In genomic region chr20:12090920-12091319, GRCh38 we compare ENCODE assay signal across 14 cellular contexts.
"Had no signal": no experiment of that assay in that cellular context is flagged by ENCODE, and none has a peak within 500 bp of the region (broad histone marks: within the 10 kb centered on the region; RNA-seq: fewer than 3 reads in every experiment).

No MANE protein-coding gene starts in this region.

- H3K4me3 ChIP-seq: adrenal gland, body of pancreas, dorsolateral prefrontal cortex, gastrocnemius medialis, lung, skin epidermis, testis, upper lobe of right lung had no signal

- H3K36me3 ChIP-seq: adrenal gland, gastrocnemius medialis, upper lobe of right lung had no signal

- H3K9ac ChIP-seq: parathyroid adenoma had no signal

- H3K27ac Mint-ChIP-seq: naive thymus-derived CD4-positive, alpha-beta T cell; stimulated activated naive CD8-positive, alpha-beta T cell treated with anti-CD3 and anti-CD28 coated beads, Interleukin-15, amount 100 ng/mL, for 72 hours had no signal

- H3K4me1 Mint-ChIP-seq: stimulated activated naive CD8-positive, alpha-beta T cell treated with anti-CD3 and anti-CD28 coated beads, Interleukin-15, amount 100 ng/mL, for 72 hours had no signal

- H3K27ac ChIP-seq: adrenal gland, body of pancreas, gastrocnemius medialis, parathyroid adenoma, skin epidermis, testis, upper lobe of right lung had no signal

- H2AFZ ChIP-seq: parathyroid adenoma had no signal

- H3K27me3 ChIP-seq: adrenal gland, body of pancreas, dorsolateral prefrontal cortex, gastrocnemius medialis, testis, upper lobe of right lung had no signal

- DNase-seq: activated naive CD4-positive, alpha-beta T cell treated with anti-CD3 and anti-CD28 coated beads, Interleukin-2, amount 50 U/mL, for 16 hours; body of pancreas; dorsolateral prefrontal cortex; gastrocnemius medialis; naive thymus-derived CD4-positive, alpha-beta T cell; stimulated activated CD4-positive, alpha-beta T cell treated with anti-CD3 and anti-CD28 coated beads, Interleukin-4, amount 100 ng/mL, for 4 hours; stimulated activated naive CD8-positive, alpha-beta T cell treated with anti-CD3 and anti-CD28 coated beads, Interleukin-15, amount 100 ng/mL, for 72 hours; T-helper 2 cell; testis; upper lobe of right lung had no signal

- H3K27me3 Mint-ChIP-seq: stimulated activated naive CD8-positive, alpha-beta T cell treated with anti-CD3 and anti-CD28 coated beads, Interleukin-15, amount 100 ng/mL, for 72 hours had no signal

- H3K4me1 ChIP-seq: adrenal gland, gastrocnemius medialis, parathyroid adenoma, testis, upper lobe of right lung had no signal

- H3K4me3 Mint-ChIP-seq: naive thymus-derived CD4-positive, alpha-beta T cell; stimulated activated naive CD8-positive, alpha-beta T cell treated with anti-CD3 and anti-CD28 coated beads, Interleukin-15, amount 100 ng/mL, for 72 hours had no signal

- H3K79me2 ChIP-seq: parathyroid adenoma had no signal

- H3K9me3 ChIP-seq: adrenal gland, body of pancreas, gastrocnemius medialis, testis, upper lobe of right lung had no signal

- ATAC-seq: body of pancreas; gastrocnemius medialis; naive thymus-derived CD4-positive, alpha-beta T cell; stimulated activated naive CD8-positive, alpha-beta T cell treated with anti-CD3 and anti-CD28 coated beads, Interleukin-15, amount 100 ng/mL, for 72 hours; upper lobe of right lung had no signal
